In genomic region chr3:196241704-196242103, GRCh38 we compare ENCODE assay signal across 9 cellular contexts. TPM values are rescaled to one million over a fixed set of nuclear protein-coding genes. Genes with fewer than 3 reads are reported as not detected.
"Had no signal": no experiment of that assay in that cellular context is flagged by ENCODE, and none has a peak within 500 bp of the region (broad histone marks: within the 10 kb centered on the region; RNA-seq: fewer than 3 reads in every experiment).

No MANE protein-coding gene starts in this region.

- H3K27ac Mint-ChIP-seq: GM23338, H9 had no signal

- DNase-seq: H9, HCEC 1CT, IMR-90, KBM-7 had no signal

- H3K4me3 Mint-ChIP-seq: GM23338, H9 had no signal

- H3K4me3 ChIP-seq: GM23338 had no signal

- H3K4me2 ChIP-seq: GM23338 had no signal

- H2AFZ ChIP-seq: GM23338 had no signal

- ATAC-seq: GM23338 had no signal

- FAIRE-seq: H1, H54, HTR-8/SVneo had no signal

RNA-seq across cellular contexts. Expression of gene SLC51A, which starts 25.4 kb away (rescaled TPM):
- total RNA-seq: HT-29, IMR-90 had no signal
- polyA plus RNA-seq: IMR-90 had no signal

RNA-seq across cellular contexts. Expression of gene ZDHHC19, which starts 30.5 kb away (rescaled TPM):
- total RNA-seq: HT-29, IMR-90 had no signal
